In the genomic region with DNA sequence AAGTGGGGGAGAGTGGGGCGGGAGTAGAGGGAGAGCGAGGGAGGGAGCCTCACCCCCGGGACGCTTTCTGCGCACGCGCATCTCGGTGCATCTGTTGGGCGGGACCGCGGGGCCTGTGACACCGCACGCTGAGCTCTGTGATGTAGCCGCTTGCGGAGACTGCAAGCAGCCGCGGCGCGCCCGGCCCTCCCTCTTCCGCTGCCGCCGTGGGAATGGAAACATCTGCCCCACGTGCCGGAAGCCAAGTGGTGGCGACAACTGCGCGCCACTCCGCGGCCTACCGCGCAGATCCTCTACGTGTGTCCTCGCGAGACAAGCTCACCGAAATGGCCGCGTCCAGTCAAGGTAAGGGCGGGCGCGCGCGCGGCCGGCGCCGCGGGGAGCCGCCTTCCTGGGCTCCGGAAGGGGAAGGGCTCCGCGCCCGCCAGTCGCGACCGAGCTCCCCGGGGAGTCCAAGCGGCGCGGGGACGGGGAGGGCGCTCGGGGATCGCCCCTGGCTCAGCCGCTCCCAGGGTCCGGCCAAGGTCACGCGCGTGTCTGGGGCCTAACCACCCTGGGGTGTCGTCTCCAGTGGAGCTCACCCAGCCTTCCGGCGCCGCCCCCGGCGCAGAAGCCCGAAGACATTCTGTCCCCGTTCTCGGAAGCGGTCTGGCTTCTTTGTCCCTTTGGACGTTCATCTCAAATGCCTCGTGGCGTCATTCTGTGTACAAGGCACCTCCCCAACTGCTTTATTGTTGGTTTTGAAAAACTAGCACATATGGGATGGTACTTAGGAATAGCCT, we compare ENCODE assay signal across 8 cellular contexts.
DNase-seq lines count a peak whose midpoint lies in the region; ATAC-seq lines count a peak whose summit lies in the region.

FUNDC2 (plus strand) TSS at position 118 of the 782 bp plus-strand sequence; CDS start at position 213, 95 bp downstream.

- DNase-seq in AG20443 (ENCODE audit: low spot score) (peak; percentile 92), NCI-H446 (lab: John Stamatoyannopoulos, UW) (peak; percentile 80 to 94), iris pigment epithelial cell (ENCODE audit: low read depth) (peak; percentile 92)
- peak; percentile 83 for DNase-seq in activated CD4-positive, CD25-positive, alpha-beta regulatory T cell treated with anti-CD3 and anti-CD28 coated beads, Interleukin-2, amount 50 U/mL, for 16 hours (ENCODE audit: low read depth, low spot score)
- peak; percentile 95 for DNase-seq in central memory CD4-positive, alpha-beta T cell
- peak; percentile 84 for DNase-seq in stimulated activated CD4-positive, alpha-beta T cell treated with anti-CD3 and anti-CD28 coated beads, Interleukin-12 subunit alpha, Interleukin-12 subunit beta, amount 100 ng/mL, for 4 hours

- ATAC-seq in GM19043 (IDR thresholded peaks at IDR 0.05; ENCODE audit: low read depth, unreplicated experiment): peak; percentile 90
- ATAC-seq in HG03354 (IDR thresholded peaks at IDR 0.05; ENCODE audit: poor library complexity, severe bottlenecking, unreplicated experiment): peak; percentile 92

Comparison
In these comparisons a context has a peak if more than half of its experiments do, and no peak if none do; other contexts are left out.
1. Peak in every context shown above with its lines: DNase-seq and ATAC-seq.